15 cellular contexts compared by ENCODE assay signal in genomic region chr12:10098762-10099161, GRCh38. TPM values are rescaled to one million over a fixed set of nuclear protein-coding genes. Genes with fewer than 3 reads are reported as not detected.
DNase-seq lines count a peak whose midpoint lies in the region; ATAC-seq and TF ChIP-seq lines count a peak whose summit lies in the region.
"Had no signal": no experiment of that assay in that cellular context is flagged by ENCODE, and none has a peak within 500 bp of the region (broad histone marks: within the 10 kb centered on the region; RNA-seq: fewer than 3 reads in every experiment).

Gene CLEC1A, minus strand, starts transcription at chr12:10098985. Its CDS starts 63 bp downstream, at chr12:10098922.

- dilution Hi-C loops in mammary epithelial cell (cut with HindIII; ENCODE audit: low sequenced_read_pairs): no loop called here

- H3K9me3 ChIP-seq in mammary epithelial cell (replicated peaks; ENCODE audit: insufficient read depth, low read length): no peaks in the 10 kb centered on the region

- H3K36me3 ChIP-seq in mammary epithelial cell (ENCODE audit: insufficient read depth, low read length): no peaks in the 10 kb centered on the region

- no peak for TF ChIP-seq CTCF in mammary epithelial cell (conservative IDR thresholded peaks at IDR 0.05 in 1 of 2, IDR thresholded peaks at IDR 0.05 in 1 of 2; ENCODE audit: extremely low read depth in 1 of 2, insufficient read depth in 1 of 2, low read depth in 1 of 2, low read length in 2 of 2)

- H3K27ac ChIP-seq in mammary epithelial cell (ENCODE audit: insufficient read depth, low read depth, low read length): no peak within 1 kb of the TSS

- H3K4me3 ChIP-seq in mammary epithelial cell (replicated peaks in 1 of 3; ENCODE audit: insufficient read depth in 1 of 3, low read depth in 2 of 3, low read length in 3 of 3): no peak within 1 kb of the TSS

- peak within 1 kb of the TSS; percentile 79 for H2AFZ ChIP-seq in mammary epithelial cell (ENCODE audit: low read depth, low read length)

- H3K4me1 ChIP-seq in mammary epithelial cell (ENCODE audit: insufficient read depth, low read length): peaks cover 11% of the 10 kb centered on the region

- DNase-seq in GM04503 (ENCODE audit: low read depth) (peak; percentile 21), mammary epithelial cell (no peak), iPS DF 19.7 (ENCODE audit: low read depth, low spot score) (peak; percentile 30), sciatic nerve (ENCODE audit: low spot score) (no peak), NCI-H748 treated with DMSO at 0.1 percent for 48 hours (lab: John Stamatoyannopoulos, UW) (no peak), NCI-H146 treated with DMSO at 0.1 percent for 48 hours (lab: John Stamatoyannopoulos, UW; ENCODE audit: unreplicated experiment) (no peak)
- DNase-seq in activated CD4-positive, alpha-beta T cell treated with anti-CD3 and anti-CD28 coated beads, Interleukin-2, amount 50 U/mL, for 4 hours: no peak
- no peak for DNase-seq in NK-92 treated with Interleukin-12 subunit alpha and Interleukin-12 subunit beta, amount 100 ng/mL, for 24 hours (lab: John Stamatoyannopoulos, UW)
- DNase-seq: activated T-cell treated with anti-CD3 and anti-CD28 coated beads, Interleukin-2, amount 50 U/mL, for 72 hours; AML-193; cerebellar nuclear complex; GOT3; NCI-H2171; SHP77 treated with DMSO at 0.1 percent for 48 hours had no signal

- no peak within 1 kb of the TSS for H3K9ac ChIP-seq in mammary epithelial cell (ENCODE audit: insufficient read depth, low read length)

- intact Hi-C loops in mammary epithelial cell (cut with micrococcal nuclease) (no loop called here), sciatic nerve (cut with DNase I) (no loop called here)

- peak; percentile 36 for ATAC-seq in sciatic nerve
- ATAC-seq: activated T-cell treated with anti-CD3 and anti-CD28 coated beads, Interleukin-2, amount 50 U/mL, for 72 hours had no signal

- CTCF ChIA-PET in mammary epithelial cell (lab: Charles Lee; ENCODE audit: low non-redundant PET): no interaction called here

- no peak within 1 kb of the TSS for H3K4me2 ChIP-seq in mammary epithelial cell (ENCODE audit: insufficient read depth, low read depth, low read length)

- in situ Hi-C loops in mammary epithelial cell (cut with MboI; ENCODE audit: low sequenced_read_pairs in 2 of 2): no loop called here

- no TSS peak for BruUV-seq in mammary epithelial cell (replicated peaks; lab: Mats Ljungman, UMichigan)

- 45% methylated on average over 9 of the region's 9 CpGs for WGBS in mammary epithelial cell (ENCODE audit: low coverage, missing lambda C conversion rate)

- no peaks in the 10 kb centered on the region for H4K20me1 ChIP-seq in mammary epithelial cell (ENCODE audit: insufficient read depth, low read length)

- no peaks in the 10 kb centered on the region for H3K79me2 ChIP-seq in mammary epithelial cell (ENCODE audit: insufficient read depth, low read length)

- H3K27me3 ChIP-seq in mammary epithelial cell (ENCODE audit: insufficient read depth, low read length): no peaks in the 10 kb centered on the region

RNA-seq across cellular contexts. Expression of gene CLEC1A, which starts in this region (rescaled TPM):
- total RNA-seq in mammary epithelial cell (not detected), sciatic nerve (13.7 TPM)
- polyA plus RNA-seq in mammary epithelial cell: not detected
- polyA minus RNA-seq in mammary epithelial cell: not detected
- total RNA-seq: activated T-cell treated with anti-CD3 and anti-CD28 coated beads, Interleukin-2, amount 50 U/mL, for 72 hours; myocyte had no signal

Comparison
In these comparisons a context has a peak if more than half of its experiments do, and no peak if none do; other contexts are left out.
1. RNA of gene CLEC1A (total RNA-seq): 13.7 TPM in sciatic nerve (single experiment); not detected in mammary epithelial cell; every median in the first group is over 10 times any median in the second.
2. DNase-seq: peak in GM04503 (single experiment) and iPS DF 19.7 (single experiment); none in mammary epithelial cell (single experiment), sciatic nerve (single experiment), NCI-H748 treated with DMSO at 0.1 percent for 48 hours (single experiment), activated CD4-positive, alpha-beta T cell treated with anti-CD3 and anti-CD28 coated beads, Interleukin-2, amount 50 U/mL, for 4 hours (0 of 2), NK-92 treated with Interleukin-12 subunit alpha and Interleukin-12 subunit beta, amount 100 ng/mL, for 24 hours (single experiment) and NCI-H146 treated with DMSO at 0.1 percent for 48 hours (single experiment).